ENCODE assay signal across 8 cellular contexts in genomic region chr9:135992486-135993408, GRCh38. TPM values are rescaled to one million over a fixed set of nuclear protein-coding genes. Genes with fewer than 3 reads are reported as not detected.
DNase-seq lines count a peak whose midpoint lies in the region; ATAC-seq, FAIRE-seq and TF ChIP-seq lines count a peak whose summit lies in the region.

No MANE protein-coding gene starts in this region.

- POLR2A ChIA-PET in BJ (lab: Charles Lee) = no interaction called here

- 7 to 10% (median 9%) methylated on average over 12 to 32 of the region's 32 CpGs for WGBS in heart left ventricle, 4 donors
- 6 to 9% methylated on average over 31 to 32 of the region's 32 CpGs for WGBS in pancreas, 2 donors

- no peaks in the 10 kb centered on the region for H3K9me3 ChIP-seq in adipocyte (ENCODE audit: control insufficient read depth, low read length)
- H3K9me3 ChIP-seq in heart left ventricle = no peaks in the 10 kb centered on the region
- H3K9me3 ChIP-seq in pancreas = no peaks in the 10 kb centered on the region

- intact Hi-C loops in heart left ventricle (cut with DNase I) = loop anchor here in 1 of 10 donors (10.0 kb wide), 1 partner anchor 52 kb away; no protein-coding TSS in a partner anchor
- intact Hi-C loops in pancreas (cut with DNase I) = no loop called here

- TF ChIP-seq CTCF in BJ (IDR thresholded peaks at IDR 0.05; ENCODE audit: insufficient read depth, low read depth, low read length) (0 out of 2 replicates have a peak, but pooled peaks have one; percentile 9), heart left ventricle (IDR thresholded peaks at IDR 0.05) (peak in 1 of 12 donors; percentile 12), pancreas (IDR thresholded peaks at IDR 0.05) (no peak)

- DNase-seq in BJ (ENCODE audit: low read depth) = peak; percentile 19
- peak; percentile 39 for DNase-seq in HPDE6-E6E7 (ENCODE audit: extremely low spot score)
- peak; percentile 62 for DNase-seq in RCC 7860 (ENCODE audit: low spot score)
- DNase-seq in adipocyte (ENCODE audit: low read depth) = peak; percentile 85
- peak; percentile 89 to 93 (median 90) for DNase-seq in heart left ventricle
- DNase-seq in pancreas = peak; percentile 54 to 84 (median 68)
- no peak for DNase-seq in amniotic stem cell (lab: John Stamatoyannopoulos, UW)

- no peaks in the 10 kb centered on the region for H3K36me3 ChIP-seq in BJ (ENCODE audit: control insufficient read depth, insufficient read depth, low read length)
- H3K36me3 ChIP-seq in adipocyte (ENCODE audit: control insufficient read depth, insufficient read depth, low read length, severe bottlenecking) = no peaks in the 10 kb centered on the region
- H3K36me3 ChIP-seq in heart left ventricle = no peaks in the 10 kb centered on the region
- no peaks in the 10 kb centered on the region for H3K36me3 ChIP-seq in pancreas

- TF ChIP-seq POLR2A in heart left ventricle (IDR thresholded peaks at IDR 0.05) = no peak

- FAIRE-seq in RCC 7860 (lab: Jason Lieb, UNC) (no peak), pancreas (lab: Jason Lieb, UNC) (no peak)

- peaks cover 19% of the 10 kb centered on the region for H3K4me1 ChIP-seq in adipocyte (ENCODE audit: control insufficient read depth, insufficient read depth, low read length)
- peaks cover 10 to 64% (median 32%) of the 10 kb centered on the region in 12 donors for H3K4me1 ChIP-seq in heart left ventricle
- peaks cover 9 to 17% (median 10%) of the 10 kb centered on the region in 3 donors for H3K4me1 ChIP-seq in pancreas

- H3K27me3 ChIP-seq in BJ (ENCODE audit: control insufficient read depth, insufficient read depth, low read length) (peaks cover 3% of the 10 kb centered on the region; the same call in 1 of the 2 replicates), adipocyte (replicated peaks; ENCODE audit: control insufficient read depth, insufficient read depth, low read length) (peaks cover 20% of the 10 kb centered on the region), heart left ventricle (no peaks in the 10 kb centered on the region), pancreas (peaks cover 0 to 2% (median 0%) of the 10 kb centered on the region in 4 donors)

- H3K27ac ChIP-seq in heart left ventricle (peak overlapping the region; percentile 75 to 98 (median 90)), pancreas (peak overlapping the region; percentile 29 to 87 (median 74))

- CTCF ChIA-PET in BJ (lab: Yijun Ruan, JAX) = interaction anchor here (1.0 to 4.5 kb wide), 5 partner anchors 9 to 130 kb away, joined by 3 to 17 read pairs (median 3); no protein-coding TSS in a partner anchor

- peak overlapping the region; percentile 83 for H3K9ac ChIP-seq in adipocyte (ENCODE audit: low read length)

- ATAC-seq in heart left ventricle (peak; percentile 80 to 95 (median 90)), pancreas (peak; percentile 56 to 86 (median 79)), GM19397 (IDR thresholded peaks at IDR 0.05; ENCODE audit: unreplicated experiment) (no peak)

- H3K4me3 ChIP-seq in BJ (ENCODE audit: low read depth, low read length) = peak overlapping the region; percentile 18
- peak overlapping the region; percentile 63 for H3K4me3 ChIP-seq in adipocyte (ENCODE audit: low read length)
- peak overlapping the region in 10 of 12 donors; percentile 1 to 55 (median 38) for H3K4me3 ChIP-seq in heart left ventricle
- peak overlapping the region in 1 of 4 donors; percentile 30 for H3K4me3 ChIP-seq in pancreas

RNA-seq across cellular contexts. Expression of gene UBAC1, which starts 31.6 kb away (rescaled TPM):
- polyA plus RNA-seq in BJ (2011; rRNA removed) (42.1 and 50.2 TPM in 2 replicates), heart left ventricle (100 to 1,000 TPM; 100 to 140 TPM), pancreas (10 to 100 TPM; 24.9 to 33.7 TPM)
- 15.2 and 19.0 TPM in 2 replicates for polyA minus RNA-seq in BJ (2011; rRNA and poly(A)+ RNA removed)
- total RNA-seq in heart left ventricle (100 to 1,000 TPM in 4 of 9 donors, 10 to 100 TPM in 5; 71.1 to 115 (median 87.6) TPM), pancreas (10 to 100 TPM in 5 of 6 donors, 1 to 10 TPM in 1; 9.8 to 16.5 (median 13.1) TPM)
